33 cellular contexts compared by ENCODE assay signal in genomic region chr16:53599548-53599947, GRCh38.
"Had no signal": no experiment of that assay in that cellular context is flagged by ENCODE, and none has a peak within 500 bp of the region (broad histone marks: within the 10 kb centered on the region; RNA-seq: fewer than 3 reads in every experiment).

No MANE protein-coding gene starts in this region.

- H3K36me3 ChIP-seq: breast epithelium, cardiac muscle cell, colonic mucosa, WERI-Rb-1 had no signal

- DNase-seq: activated B cell treated with CpG ODN at 0.5 μM for 24 hours; activated CD4-positive, alpha-beta memory T cell treated with anti-CD3 and anti-CD28 coated beads for 36 hours; activated CD4-positive, alpha-beta T cell treated with anti-CD3 and anti-CD28 coated beads, Interleukin-2, amount 10 ng/mL, durations not matched to agents 24 days and 14 days; activated CD8-positive, alpha-beta memory T cell treated with anti-CD3 and anti-CD28 coated beads, Interleukin-2, amount 10 ng/mL, durations not matched to agents 7 days and 5 days; activated CD8-positive, alpha-beta memory T cell treated with anti-CD3 and anti-CD28 coated beads, Interleukin-2, amount 50 U/mL, for 4 hours; activated CD8-positive, alpha-beta T cell treated with anti-CD3 and anti-CD28 coated beads, Interleukin-2, amount 10 ng/mL, durations not matched to agents 7 days and 5 days; activated effector memory CD4-positive, alpha-beta T cell treated with anti-CD3 and anti-CD28 coated beads, Interleukin-2, amount 50 U/mL, for 16 hours; activated naive CD4-positive, alpha-beta T cell treated with anti-CD3 and anti-CD28 coated beads for 36 hours; activated naive CD8-positive, alpha-beta T cell treated with anti-CD3 and anti-CD28 coated beads for 36 hours; activated naive CD8-positive, alpha-beta T cell treated with anti-CD3 and anti-CD28 coated beads, Interleukin-2, amount 50 U/mL, for 24 hours; activated T-cell treated with anti-CD3 and anti-CD28 coated beads, Interleukin-2, amount 50 U/mL, for 1 hour; activated T-cell treated with anti-CD3 and anti-CD28 coated beads, Interleukin-2, amount 50 U/mL, for 48 hours; central memory CD4-positive, alpha-beta T cell; cerebellar nuclear complex; colonic mucosa; effector CD8-positive, alpha-beta T cell; SW 1271; T-cell; T-helper 17 cell; T1000; WERI-Rb-1 had no signal

- H3K4me1 ChIP-seq: ascending aorta, breast epithelium, colonic mucosa, gastroesophageal sphincter had no signal

- ATAC-seq: activated CD4-positive, CD25-positive, alpha-beta regulatory T cell treated with anti-CD3 and anti-CD28 coated beads, Interleukin-2, amount 50 U/mL, for 24 hours; activated CD8-positive, alpha-beta memory T cell treated with anti-CD3 and anti-CD28 coated beads, Interleukin-2, amount 10 ng/mL, durations not matched to agents 7 days and 5 days; activated CD8-positive, alpha-beta T cell treated with anti-CD3 and anti-CD28 coated beads, Interleukin-2, amount 10 ng/mL, durations not matched to agents 7 days and 5 days; activated naive CD8-positive, alpha-beta T cell treated with anti-CD3 and anti-CD28 coated beads, Interleukin-2, amount 50 U/mL, for 24 hours; gastroesophageal sphincter; T-cell; T-helper 17 cell had no signal

- H3K4me1 Mint-ChIP-seq: activated B cell treated with CpG ODN at 0.5 μM for 24 hours; activated CD4-positive, alpha-beta T cell treated with anti-CD3 and anti-CD28 coated beads, Interleukin-2, amount 10 ng/mL, durations not matched to agents 24 days and 14 days; activated CD8-positive, alpha-beta memory T cell treated with anti-CD3 and anti-CD28 coated beads, Interleukin-2, amount 10 ng/mL, durations not matched to agents 7 days and 5 days; activated naive CD4-positive, alpha-beta T cell treated with anti-CD3 and anti-CD28 coated beads, Interleukin-2, amount 50 U/mL, for 24 hours; activated naive CD8-positive, alpha-beta T cell treated with anti-CD3 and anti-CD28 coated beads for 36 hours; T-cell; T-helper 17 cell had no signal

- H3K27ac Mint-ChIP-seq: activated B cell treated with CpG ODN at 0.5 μM for 24 hours; activated CD4-positive, alpha-beta memory T cell treated with anti-CD3 and anti-CD28 coated beads for 36 hours; activated CD4-positive, alpha-beta T cell treated with anti-CD3 and anti-CD28 coated beads, Interleukin-2, amount 10 ng/mL, durations not matched to agents 24 days and 14 days; activated CD8-positive, alpha-beta memory T cell treated with anti-CD3 and anti-CD28 coated beads, Interleukin-2, amount 10 ng/mL, durations not matched to agents 7 days and 5 days; activated CD8-positive, alpha-beta T cell treated with anti-CD3 and anti-CD28 coated beads, Interleukin-2, amount 10 ng/mL, durations not matched to agents 7 days and 5 days; activated naive CD4-positive, alpha-beta T cell treated with anti-CD3 and anti-CD28 coated beads for 36 hours; activated naive CD4-positive, alpha-beta T cell treated with anti-CD3 and anti-CD28 coated beads, Interleukin-2, amount 50 U/mL, for 24 hours; activated naive CD8-positive, alpha-beta T cell treated with anti-CD3 and anti-CD28 coated beads for 36 hours; activated naive CD8-positive, alpha-beta T cell treated with anti-CD3 and anti-CD28 coated beads, Interleukin-2, amount 50 U/mL, for 24 hours; activated T-helper 1 cell treated with anti-CD3 and anti-CD28 coated beads, Interleukin-12 subunit alpha, Interleukin-12 subunit beta, Interleukin-2, Interleukin-4 antibody, amounts not matched to agents 30 ng/mL and 10 ng/mL and 1 ng/mL, durations not matched to agents 14 hours and 24 hours and 36 hours; activated T-helper 2 cell treated with anti-CD3 and anti-CD28 coated beads, Interferon-gamma antibody, Interleukin-2, Interleukin-4, amounts not matched to agents 10 μg/mL and 5 μg/mL and 100 μg/mL, durations not matched to agents 14 hours and 24 hours and 36 hours; T-cell; T-helper 17 cell; T-helper 2 cell treated with Interferon-gamma antibody and Interleukin-4, amounts not matched to agents 5 μg/mL and 100 μg/mL, for 36 hours had no signal

- H3K27me3 ChIP-seq: ascending aorta, breast epithelium, cardiac muscle cell, colonic mucosa, gastroesophageal sphincter had no signal

- H3K4me3 Mint-ChIP-seq: activated B cell treated with CpG ODN at 0.5 μM for 24 hours; activated CD4-positive, alpha-beta memory T cell treated with anti-CD3 and anti-CD28 coated beads for 36 hours; activated CD4-positive, alpha-beta T cell treated with anti-CD3 and anti-CD28 coated beads, Interleukin-2, amount 10 ng/mL, durations not matched to agents 24 days and 14 days; activated CD8-positive, alpha-beta memory T cell treated with anti-CD3 and anti-CD28 coated beads, Interleukin-2, amount 10 ng/mL, durations not matched to agents 7 days and 5 days; activated CD8-positive, alpha-beta T cell treated with anti-CD3 and anti-CD28 coated beads, Interleukin-2, amount 10 ng/mL, durations not matched to agents 7 days and 5 days; activated naive CD4-positive, alpha-beta T cell treated with anti-CD3 and anti-CD28 coated beads for 36 hours; activated naive CD4-positive, alpha-beta T cell treated with anti-CD3 and anti-CD28 coated beads, Interleukin-2, amount 50 U/mL, for 24 hours; activated naive CD8-positive, alpha-beta T cell treated with anti-CD3 and anti-CD28 coated beads for 36 hours; activated naive CD8-positive, alpha-beta T cell treated with anti-CD3 and anti-CD28 coated beads, Interleukin-2, amount 50 U/mL, for 24 hours; activated T-helper 1 cell treated with anti-CD3 and anti-CD28 coated beads, Interleukin-12 subunit alpha, Interleukin-12 subunit beta, Interleukin-2, Interleukin-4 antibody, amounts not matched to agents 30 ng/mL and 10 ng/mL and 1 ng/mL, durations not matched to agents 14 hours and 24 hours and 36 hours; brain; T-cell; T-helper 17 cell; T-helper 2 cell treated with Interferon-gamma antibody and Interleukin-4, amounts not matched to agents 5 μg/mL and 100 μg/mL, for 36 hours had no signal

- H3K9me3 ChIP-seq: colonic mucosa had no signal

- H3K9me3 Mint-ChIP-seq: T-helper 2 cell treated with Interferon-gamma antibody and Interleukin-4, amounts not matched to agents 5 μg/mL and 100 μg/mL, for 36 hours had no signal

- H3K27me3 Mint-ChIP-seq: activated CD4-positive, alpha-beta memory T cell treated with anti-CD3 and anti-CD28 coated beads for 36 hours; activated CD4-positive, alpha-beta T cell treated with anti-CD3 and anti-CD28 coated beads, Interleukin-2, amount 10 ng/mL, durations not matched to agents 24 days and 14 days; activated CD8-positive, alpha-beta memory T cell treated with anti-CD3 and anti-CD28 coated beads, Interleukin-2, amount 10 ng/mL, durations not matched to agents 7 days and 5 days; activated naive CD4-positive, alpha-beta T cell treated with anti-CD3 and anti-CD28 coated beads, Interleukin-2, amount 50 U/mL, for 24 hours; activated naive CD8-positive, alpha-beta T cell treated with anti-CD3 and anti-CD28 coated beads for 36 hours; T-cell; T-helper 17 cell had no signal

- FAIRE-seq: endothelial cell of umbilical vein had no signal

- H3K27ac ChIP-seq: ascending aorta, breast epithelium, cardiac muscle cell, colonic mucosa, epithelial cell of prostate, gastroesophageal sphincter, WERI-Rb-1 had no signal

- H3K4me3 ChIP-seq: ascending aorta, breast epithelium, cardiac muscle cell, colonic mucosa, gastroesophageal sphincter had no signal
